In the genomic region with DNA sequence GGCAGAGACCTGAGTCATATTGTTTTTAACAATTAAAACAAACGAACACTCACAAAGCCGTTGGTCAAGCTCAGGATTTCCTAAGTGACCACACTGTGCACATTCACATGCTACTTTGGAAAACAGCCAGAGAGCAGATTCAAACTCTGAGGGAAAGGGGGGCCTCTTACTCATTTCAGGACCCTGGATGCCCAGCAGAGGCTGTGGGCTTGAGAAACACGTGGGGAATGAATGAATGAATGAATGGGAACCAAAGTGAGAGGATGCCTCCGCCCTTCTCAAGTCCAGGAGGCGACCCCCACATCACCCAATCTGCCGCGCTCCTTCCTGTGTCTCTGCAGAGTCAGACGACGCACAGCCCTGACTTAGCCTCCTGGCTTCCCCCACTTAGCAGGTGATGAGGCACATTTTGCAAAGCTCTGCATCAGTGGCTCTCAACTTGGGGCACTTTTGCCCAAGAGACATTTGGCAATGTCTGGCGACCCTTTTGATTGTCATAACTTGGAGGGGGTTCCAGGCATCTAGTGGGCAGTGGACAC, we compare ENCODE assay signal across 17 cellular contexts.
"Had no signal": no experiment of that assay in that cellular context is flagged by ENCODE, and none has a peak within 500 bp of the region (broad histone marks: within the 10 kb centered on the region; RNA-seq: fewer than 3 reads in every experiment).

No MANE protein-coding gene starts in this region.

- H3K4me1 ChIP-seq: prostate gland, sigmoid colon had no signal

- H3K36me3 ChIP-seq: prostate gland, sigmoid colon, stomach, thoracic aorta had no signal

- H3K36me3 Mint-ChIP-seq: activated naive CD8-positive, alpha-beta T cell treated with anti-CD3 and anti-CD28 coated beads, Interleukin-2, amount 10 ng/mL, durations not matched to agents 7 days and 5 days; mesothelial cell of epicardium had no signal

- H3K27me3 ChIP-seq: sigmoid colon, spleen, stomach had no signal

- H3K4me3 Mint-ChIP-seq: activated naive CD8-positive, alpha-beta T cell treated with anti-CD3 and anti-CD28 coated beads, Interleukin-2, amount 10 ng/mL, durations not matched to agents 7 days and 5 days; activated T-helper 1 cell treated with anti-CD3 and anti-CD28 coated beads, Interleukin-12 subunit alpha, Interleukin-12 subunit beta, Interleukin-2, Interleukin-4 antibody, amounts not matched to agents 30 ng/mL and 10 ng/mL and 1 ng/mL, durations not matched to agents 14 hours and 24 hours and 36 hours; mesothelial cell of epicardium; nephron progenitor cell; T-helper 2 cell treated with Interferon-gamma antibody and Interleukin-4, amounts not matched to agents 5 μg/mL and 100 μg/mL, for 36 hours had no signal

- ATAC-seq: activated CD4-positive, CD25-positive, alpha-beta regulatory T cell treated with anti-CD3 and anti-CD28 coated beads, Interleukin-2, amount 50 U/mL, for 24 hours had no signal

- H3K9me3 Mint-ChIP-seq: activated naive CD8-positive, alpha-beta T cell treated with anti-CD3 and anti-CD28 coated beads, Interleukin-2, amount 10 ng/mL, durations not matched to agents 7 days and 5 days; activated T-helper 1 cell treated with anti-CD3 and anti-CD28 coated beads, Interleukin-12 subunit alpha, Interleukin-12 subunit beta, Interleukin-2, Interleukin-4 antibody, amounts not matched to agents 30 ng/mL and 10 ng/mL and 1 ng/mL, durations not matched to agents 14 hours and 24 hours and 36 hours; mesothelial cell of epicardium; nephron progenitor cell; T-helper 2 cell treated with Interferon-gamma antibody and Interleukin-4, amounts not matched to agents 5 μg/mL and 100 μg/mL, for 36 hours had no signal

- H3K27ac ChIP-seq: prostate gland, sigmoid colon, spleen, stomach, thoracic aorta had no signal

- H3K9me3 ChIP-seq: prostate gland, sigmoid colon, spleen, stomach, thoracic aorta had no signal

- H3K4me1 Mint-ChIP-seq: activated naive CD8-positive, alpha-beta T cell treated with anti-CD3 and anti-CD28 coated beads, Interleukin-2, amount 10 ng/mL, durations not matched to agents 7 days and 5 days had no signal

- H3K4me3 ChIP-seq: prostate gland, sigmoid colon, spleen, stomach, thoracic aorta had no signal

- H3K27ac Mint-ChIP-seq: activated naive CD8-positive, alpha-beta T cell treated with anti-CD3 and anti-CD28 coated beads, Interleukin-2, amount 10 ng/mL, durations not matched to agents 7 days and 5 days; activated T-helper 1 cell treated with anti-CD3 and anti-CD28 coated beads, Interleukin-12 subunit alpha, Interleukin-12 subunit beta, Interleukin-2, Interleukin-4 antibody, amounts not matched to agents 30 ng/mL and 10 ng/mL and 1 ng/mL, durations not matched to agents 14 hours and 24 hours and 36 hours; mesothelial cell of epicardium; nephron progenitor cell; T-helper 2 cell treated with Interferon-gamma antibody and Interleukin-4, amounts not matched to agents 5 μg/mL and 100 μg/mL, for 36 hours had no signal

- DNase-seq: activated naive CD4-positive, alpha-beta T cell; activated naive CD8-positive, alpha-beta T cell treated with anti-CD3 and anti-CD28 coated beads, Interleukin-2, amount 10 ng/mL, durations not matched to agents 7 days and 5 days; anterior cingulate cortex; effector CD4-positive, alpha-beta T cell; foreskin fibroblast; kidney glomerular epithelial cell; nephron progenitor cell; sigmoid colon; spleen; stimulated activated CD4-positive, alpha-beta T cell treated with anti-CD3 and anti-CD28 coated beads, Interleukin-1b, Interleukin-23, amount 100 ng/mL, for 48 hours; stomach had no signal
